In genomic region chr4:165112258-165113156, GRCh38 we compare ENCODE assay signal across 8 cellular contexts. TPM values are rescaled to one million over a fixed set of nuclear protein-coding genes. Genes with fewer than 3 reads are reported as not detected.
DNase-seq lines count a peak whose midpoint lies in the region; ATAC-seq and TF ChIP-seq lines count a peak whose summit lies in the region.

TMEM192 (minus strand) TSS chr4:165112860; CDS start chr4:165112773, 87 bp downstream.

- no peaks in the 10 kb centered on the region for H3K9me3 Mint-ChIP-seq in HFFc6
- H3K9me3 Mint-ChIP-seq in activated naive CD8-positive, alpha-beta T cell (ENCODE audit: low read depth) = no peaks in the 10 kb centered on the region

- H3K79me2 ChIP-seq in osteoblast (ENCODE audit: insufficient read depth, low read length) = peaks cover 10% of the 10 kb centered on the region

- POLR2A ChIA-PET in GM10248 (lab: Yijun Ruan, JAX) = interaction anchor here (0.6 to 0.9 kb wide), 5 partner anchors 67 to 318 kb away, joined by 3 to 6 read pairs (median 4); no protein-coding TSS in a partner anchor

- H3K4me1 Mint-ChIP-seq in HFFc6 (ENCODE audit: low read depth) = peaks cover 21% of the 10 kb centered on the region
- H3K4me1 Mint-ChIP-seq in activated naive CD8-positive, alpha-beta T cell (ENCODE audit: low read depth) = peaks cover 19% of the 10 kb centered on the region

- H3K4me3 ChIP-seq in osteoblast (ENCODE audit: insufficient read depth, low read length) (peak within 1 kb of the TSS; percentile 89), thoracic aorta (peak within 1 kb of the TSS; percentile 92)

- H3K36me3 ChIP-seq in osteoblast (ENCODE audit: insufficient read depth, low read length) = no peaks in the 10 kb centered on the region
- no peaks in the 10 kb centered on the region for H3K36me3 ChIP-seq in thoracic aorta

- H3K27me3 Mint-ChIP-seq in HFFc6 (ENCODE audit: insufficient read depth) = peaks cover 12% of the 10 kb centered on the region
- no peaks in the 10 kb centered on the region for H3K27me3 Mint-ChIP-seq in activated naive CD8-positive, alpha-beta T cell

- peaks cover 8% of the 10 kb centered on the region for H3K4me1 ChIP-seq in osteoblast (ENCODE audit: insufficient read depth, low read length)
- H3K4me1 ChIP-seq in thoracic aorta (ENCODE audit: control insufficient read depth in 1 of 2, low read depth in 2 of 2) = peaks cover 0 to 5% of the 10 kb centered on the region in 2 donors

- peak within 1 kb of the TSS; percentile 90 for H3K27ac Mint-ChIP-seq in HFFc6
- peak within 1 kb of the TSS; percentile 94 for H3K27ac Mint-ChIP-seq in activated naive CD8-positive, alpha-beta T cell

- peak within 1 kb of the TSS; percentile 98 for H3K4me3 Mint-ChIP-seq in HFFc6
- peak within 1 kb of the TSS; percentile 96 for H3K4me3 Mint-ChIP-seq in activated naive CD8-positive, alpha-beta T cell

- no peaks in the 10 kb centered on the region for H3K9me3 ChIP-seq in osteoblast (ENCODE audit: low read depth, low read length)
- H3K9me3 ChIP-seq in thoracic aorta = no peaks in the 10 kb centered on the region

- H3K27ac ChIP-seq in osteoblast (ENCODE audit: low read depth, low read length) (peak within 1 kb of the TSS; percentile 85), thoracic aorta (peak within 1 kb of the TSS; percentile 87 to 91)

- peak; percentile 97 for DNase-seq in GM10248 (ENCODE audit: extremely low spot score)
- peak; percentile 82 for DNase-seq in HFFc6
- DNase-seq in NAMALWA (ENCODE audit: low spot score) = peak; percentile 91
- DNase-seq in glomerular visceral epithelial cell (ENCODE audit: extremely low spot score) = peak; percentile 96
- peak; percentile 97 for DNase-seq in osteoblast (ENCODE audit: insufficient read length, low spot score, missing footprints)
- DNase-seq in thoracic aorta (ENCODE audit: low spot score) = peak; percentile 78

- CTCF ChIA-PET in GM10248 (lab: Yijun Ruan, JAX) = interaction anchor here (0.6 to 5.3 kb wide), 42 partner anchors 8 to 952 kb away, joined by 3 to 50 read pairs (median 4); partner anchors contain the start of gene MSMO1

- peak; percentile 33 for TF ChIP-seq CTCF in GM10248 (IDR thresholded peaks at IDR 0.05; ENCODE audit: control extremely low read depth, extremely low read depth, low read depth, missing control alignments)
- no peak; the same call in 1 of the 2 replicates for TF ChIP-seq CTCF in HFFc6 (IDR thresholded peaks at IDR 0.05)
- no peak for TF ChIP-seq CTCF in osteoblast (IDR thresholded peaks at IDR 0.05; ENCODE audit: extremely low read depth, low read depth, low read length)
- TF ChIP-seq CTCF in thoracic aorta (IDR thresholded peaks at IDR 0.05) = peak; percentile 29

- no peaks in the 10 kb centered on the region for H4K20me1 ChIP-seq in osteoblast (ENCODE audit: insufficient read depth, low read length)

- peak within 1 kb of the TSS; percentile 97 for H3K4me2 ChIP-seq in osteoblast (ENCODE audit: insufficient read depth, low read length)

- ATAC-seq in SK-N-SH treated with all-trans-retinoic acid at 6 μM for 48 hours (peak; percentile 97), thoracic aorta (ENCODE audit: insufficient number of reproducible peaks, low FRiP score, low read depth) (peak; percentile 98)

- H3K36me3 Mint-ChIP-seq in HFFc6 (ENCODE audit: low read depth) = no peaks in the 10 kb centered on the region
- H3K36me3 Mint-ChIP-seq in activated naive CD8-positive, alpha-beta T cell = peaks cover 4% of the 10 kb centered on the region

- H3K27me3 ChIP-seq in osteoblast (ENCODE audit: insufficient read depth, low read length) = no peaks in the 10 kb centered on the region
- no peaks in the 10 kb centered on the region for H3K27me3 ChIP-seq in thoracic aorta (replicated peaks; ENCODE audit: insufficient read depth)

- peak within 1 kb of the TSS; percentile 97 for H2AFZ ChIP-seq in osteoblast (ENCODE audit: low read length)

TF ChIP-seq in SK-N-SH treated with all-trans-retinoic acid at 6 μM for 48 hours, 23 proteins besides CTCF, POLR2A, EP300 and RAD21:
- TF ChIP-seq ESRRG (CRISPR knock-in tag; IDR thresholded peaks at IDR 0.05) = no peak
- no peak for TF ChIP-seq CSDC2 (CRISPR knock-in tag; IDR thresholded peaks at IDR 0.05)
- no peak for TF ChIP-seq PATZ1 (CRISPR knock-in tag; IDR thresholded peaks at IDR 0.05; ENCODE audit: borderline replicate concordance)
- TF ChIP-seq TCF4 (CRISPR knock-in tag; IDR thresholded peaks at IDR 0.05; ENCODE audit: borderline replicate concordance) = no peak
- no peak for TF ChIP-seq OSR1 (CRISPR knock-in tag; IDR thresholded peaks at IDR 0.05)
- TF ChIP-seq ZC3H10 (CRISPR knock-in tag; IDR thresholded peaks at IDR 0.05) = no peak
- TF ChIP-seq, protein P1, sequence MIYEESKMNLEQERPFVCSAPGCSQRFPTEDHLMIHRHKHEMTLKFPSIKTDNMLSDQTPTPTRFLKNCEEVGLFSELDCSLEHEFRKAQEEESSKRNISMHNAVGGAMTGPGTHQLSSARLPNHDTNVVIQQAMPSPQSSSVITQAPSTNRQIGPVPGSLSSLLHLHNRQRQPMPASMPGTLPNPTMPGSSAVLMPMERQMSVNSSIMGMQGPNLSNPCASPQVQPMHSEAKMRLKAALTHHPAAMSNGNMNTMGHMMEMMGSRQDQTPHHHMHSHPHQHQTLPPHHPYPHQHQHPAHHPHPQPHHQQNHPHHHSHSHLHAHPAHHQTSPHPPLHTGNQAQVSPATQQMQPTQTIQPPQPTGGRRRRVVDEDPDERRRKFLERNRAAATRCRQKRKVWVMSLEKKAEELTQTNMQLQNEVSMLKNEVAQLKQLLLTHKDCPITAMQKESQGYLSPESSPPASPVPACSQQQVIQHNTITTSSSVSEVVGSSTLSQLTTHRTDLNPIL (CRISPR knock-in tag; IDR thresholded peaks at IDR 0.05; ENCODE audit: low read depth) = no peak
- TF ChIP-seq ZFP30 (CRISPR knock-in tag; IDR thresholded peaks at IDR 0.05) = no peak
- TF ChIP-seq GLIS3 (CRISPR knock-in tag; IDR thresholded peaks at IDR 0.05) = no peak
- TF ChIP-seq ZNF8 (CRISPR knock-in tag; IDR thresholded peaks at IDR 0.05) = peak; percentile 66; the same call in 1 of the 2 replicates
- TF ChIP-seq ZFP3 (CRISPR knock-in tag; IDR thresholded peaks at IDR 0.05) = 0 out of 2 replicates have a peak, but pooled peaks have one; percentile 31
- TF ChIP-seq ZNF70 (CRISPR knock-in tag; IDR thresholded peaks at IDR 0.05) = no peak
TF ChIP-seq in SK-N-SH treated with all-trans-retinoic acid at 6 μM for 48 hours: peak in this region for 2.

RNA-seq across cellular contexts. Expression of gene TMEM192, which starts in this region (rescaled TPM):
- 10 to 100 TPM; 11.5 to 16.3 (median 15.7) TPM for total RNA-seq in HFFc6 (2021; fragmentation: NEBNext Ultra II Directional; extraction: Animal tissue kit (Norgen Biotek cat#: 25700))
- 17.4 and 18.3 TPM in 2 replicates for total RNA-seq in osteoblast
- 10 to 100 TPM in 1 of 2 donors, 1 to 10 TPM in 1; 4.7 to 18.6 TPM for total RNA-seq in thoracic aorta

Comparison
In these comparisons a context has a peak if more than half of its experiments do, and no peak if none do; other contexts are left out.
1. Peak in every context shown above with its lines: DNase-seq, ATAC-seq, H3K4me3 ChIP-seq and H3K27ac ChIP-seq.
2. CTCF ChIP-seq: peak in GM10248 (single experiment) and thoracic aorta (single experiment); none in HFFc6 (single experiment) and osteoblast (single experiment).